ENCODE assay signal across 29 cellular contexts in the genomic region with DNA sequence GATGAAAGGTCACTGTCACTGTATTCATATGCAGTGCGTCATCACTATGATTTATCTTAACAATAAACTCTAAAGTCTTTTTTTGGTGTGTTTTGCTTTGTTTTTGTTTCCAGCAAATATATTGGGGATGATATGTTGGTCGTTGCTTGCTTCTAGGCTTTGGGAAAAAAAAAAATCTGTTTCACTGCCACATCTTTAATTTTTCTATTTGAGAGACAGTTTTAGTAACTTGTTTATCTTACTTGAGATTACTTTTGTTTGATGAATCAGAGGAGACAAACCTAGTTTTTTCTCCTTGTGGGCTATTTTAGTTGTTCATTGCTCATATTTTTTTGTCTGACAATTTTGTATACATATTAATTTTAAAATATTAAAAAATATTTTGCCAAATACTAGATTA.
"Had no signal": no experiment of that assay in that cellular context is flagged by ENCODE, and none has a peak within 500 bp of the region (broad histone marks: within the 10 kb centered on the region; RNA-seq: fewer than 3 reads in every experiment).

No MANE protein-coding gene starts in this region.

- H3K9me3 ChIP-seq: colonic mucosa, gastroesophageal sphincter, heart left ventricle, ovary, psoas muscle, sigmoid colon, testis, tibial artery had no signal

- H3K4me2 ChIP-seq: hepatocyte had no signal

- H3K9me3 Mint-ChIP-seq: endodermal cell; naive thymus-derived CD4-positive, alpha-beta T cell; nephron; stimulated activated memory B cell treated with anti-CD40 and anti-IgM and Interleukin-4, amounts not matched to agents 10 μg/mL and 1 μg/mL and 100 μg/mL, for 72 hours; type B pancreatic cell had no signal

- H3K4me1 ChIP-seq: colonic mucosa, foreskin keratinocyte, psoas muscle, sigmoid colon, testis, tibial artery had no signal

- DNase-seq: colonic mucosa; effector CD8-positive, alpha-beta T cell; endodermal cell; foreskin keratinocyte; heart left ventricle; islet precursor cell; mesendoderm; midbrain; naive thymus-derived CD4-positive, alpha-beta T cell; occipital lobe; ovary; posterior cingulate gyrus; psoas muscle; right cardiac atrium; sigmoid colon; stimulated activated CD4-positive, alpha-beta T cell treated with anti-CD3 and anti-CD28 coated beads, Interleukin-4, amount 100 ng/mL, for 4 hours; stimulated activated naive CD8-positive, alpha-beta T cell treated with anti-CD3 and anti-CD28 coated beads, Interleukin-15, Interleukin-2, amounts not matched to agents 100 U/mL and 50 U/mL, for 24 hours; substantia nigra; testis; tibial artery had no signal

- H3K27ac ChIP-seq: colonic mucosa, epithelial cell of prostate, foreskin keratinocyte, gastroesophageal sphincter, heart left ventricle, hepatocyte, ovary, psoas muscle, sigmoid colon, testis, tibial artery had no signal

- H3K79me2 ChIP-seq: hepatocyte had no signal

- H3K27ac Mint-ChIP-seq: dendritic cell treated with granulocyte-macrophage colony-stimulating factor and Interleukin-4, amounts not matched to agents 40 ng/mL and 50 ng/mL, for 4 days; endodermal cell; naive thymus-derived CD4-positive, alpha-beta T cell; nephron; stimulated activated memory B cell treated with anti-CD40 and anti-IgM and Interleukin-4, amounts not matched to agents 10 μg/mL and 1 μg/mL and 100 μg/mL, for 72 hours; type B pancreatic cell had no signal

- H3K27me3 Mint-ChIP-seq: dendritic cell treated with granulocyte-macrophage colony-stimulating factor and Interleukin-4, amounts not matched to agents 40 ng/mL and 50 ng/mL, for 4 days; naive thymus-derived CD4-positive, alpha-beta T cell; stimulated activated memory B cell treated with anti-CD40 and anti-IgM and Interleukin-4, amounts not matched to agents 10 μg/mL and 1 μg/mL and 100 μg/mL, for 72 hours; type B pancreatic cell had no signal

- H2AFZ ChIP-seq: hepatocyte had no signal

- H3K27me3 ChIP-seq: colonic mucosa, foreskin keratinocyte, gastroesophageal sphincter, heart left ventricle, hepatocyte, ovary, sigmoid colon, testis, tibial artery had no signal

- ATAC-seq: esophagus mucosa; foreskin keratinocyte; gastroesophageal sphincter; heart left ventricle; left lobe of liver; naive thymus-derived CD4-positive, alpha-beta T cell; psoas muscle; right cardiac atrium; stimulated activated memory B cell treated with anti-CD40 and anti-IgM and Interleukin-4, amounts not matched to agents 10 μg/mL and 1 μg/mL and 100 μg/mL, for 72 hours; stimulated activated naive CD8-positive, alpha-beta T cell treated with anti-CD3 and anti-CD28 coated beads, Interleukin-15, Interleukin-2, amounts not matched to agents 100 U/mL and 50 U/mL, for 24 hours had no signal

- H3K4me1 Mint-ChIP-seq: nephron; stimulated activated memory B cell treated with anti-CD40 and anti-IgM and Interleukin-4, amounts not matched to agents 10 μg/mL and 1 μg/mL and 100 μg/mL, for 72 hours had no signal

- H3K4me3 Mint-ChIP-seq: dendritic cell treated with granulocyte-macrophage colony-stimulating factor and Interleukin-4, amounts not matched to agents 40 ng/mL and 50 ng/mL, for 4 days; endodermal cell; naive thymus-derived CD4-positive, alpha-beta T cell; nephron; stimulated activated memory B cell treated with anti-CD40 and anti-IgM and Interleukin-4, amounts not matched to agents 10 μg/mL and 1 μg/mL and 100 μg/mL, for 72 hours; type B pancreatic cell had no signal
